In genomic region chr1:101105877-101106276, GRCh38 we compare ENCODE assay signal across 19 cellular contexts.
DNase-seq lines count a peak whose midpoint lies in the region; ATAC-seq and TF ChIP-seq lines count a peak whose summit lies in the region.
"Had no signal": no experiment of that assay in that cellular context is flagged by ENCODE, and none has a peak within 500 bp of the region (broad histone marks: within the 10 kb centered on the region; RNA-seq: fewer than 3 reads in every experiment).

No MANE protein-coding gene starts in this region.

- no peak for TF ChIP-seq CTCF in AG10803 (conservative IDR thresholded peaks at IDR 0.05; ENCODE audit: low read length)
- no peak for TF ChIP-seq CTCF in foreskin keratinocyte (conservative IDR thresholded peaks at IDR 0.05)

- H3K27me3 ChIP-seq in foreskin keratinocyte = no peaks in the 10 kb centered on the region
- H3K27me3 ChIP-seq: colonic mucosa had no signal

- H3K4me3 ChIP-seq in AG10803 (ENCODE audit: low read length) = no peak overlapping the region
- H3K4me3 ChIP-seq: colonic mucosa had no signal

- no peak for ATAC-seq in foreskin keratinocyte
- ATAC-seq in GM21529 (IDR thresholded peaks at IDR 0.05; ENCODE audit: unreplicated experiment) = no peak
- ATAC-seq: activated CD8-positive, alpha-beta T cell treated with anti-CD3 and anti-CD28 coated beads, Interleukin-2, amount 10 ng/mL, durations not matched to agents 7 days and 5 days; activated T-cell treated with anti-CD3 and anti-CD28 coated beads, Interleukin-2, amount 50 U/mL, for 72 hours had no signal

- H3K4me1 ChIP-seq in foreskin keratinocyte = peaks cover 4% of the 10 kb centered on the region
- H3K4me1 ChIP-seq: colonic mucosa had no signal

- H3K27ac ChIP-seq in foreskin keratinocyte = no peak overlapping the region
- H3K27ac ChIP-seq: colonic mucosa, WERI-Rb-1 had no signal

- DNase-seq in AG10803 (ENCODE audit: low read depth) (peak; percentile 85), NCI-H446 treated with DMSO at 0.1 percent for 48 hours (lab: John Stamatoyannopoulos, UW) (peak; percentile 13), fibroblast of peridontal ligament (ENCODE audit: extremely low read depth) (peak; percentile 93), midbrain (lab: John Stamatoyannopoulos, UW) (peak; percentile 15), foreskin keratinocyte (no peak), GM19240 (ENCODE audit: insufficient read length, low spot score) (no peak), D341Med (ENCODE audit: low spot score) (no peak)
- DNase-seq: activated CD8-positive, alpha-beta T cell treated with anti-CD3 and anti-CD28 coated beads, Interleukin-2, amount 10 ng/mL, durations not matched to agents 7 days and 5 days; activated T-cell treated with anti-CD3 and anti-CD28 coated beads, Interleukin-2, amount 50 U/mL, for 72 hours; amniotic stem cell; CD8-positive, alpha-beta memory T cell; colonic mucosa; EL; NCI-H2029; nephron progenitor cell; stimulated activated CD4-positive, alpha-beta T cell treated with anti-CD3 and anti-CD28 coated beads, Interleukin-1b, Interleukin-23, amount 100 ng/mL, for 48 hours; T-helper 1 cell; WERI-Rb-1 had no signal

Comparison
In these comparisons a context has a peak if more than half of its experiments do, and no peak if none do; other contexts are left out.
1. DNase-seq: peak in AG10803 (single experiment), NCI-H446 treated with DMSO at 0.1 percent for 48 hours (single experiment), fibroblast of peridontal ligament (single experiment) and midbrain (single experiment); none in foreskin keratinocyte (0 of 2), GM19240 (single experiment) and D341Med (single experiment).